Comparison of ENCODE assay signal across 8 cellular contexts in the genomic region with DNA sequence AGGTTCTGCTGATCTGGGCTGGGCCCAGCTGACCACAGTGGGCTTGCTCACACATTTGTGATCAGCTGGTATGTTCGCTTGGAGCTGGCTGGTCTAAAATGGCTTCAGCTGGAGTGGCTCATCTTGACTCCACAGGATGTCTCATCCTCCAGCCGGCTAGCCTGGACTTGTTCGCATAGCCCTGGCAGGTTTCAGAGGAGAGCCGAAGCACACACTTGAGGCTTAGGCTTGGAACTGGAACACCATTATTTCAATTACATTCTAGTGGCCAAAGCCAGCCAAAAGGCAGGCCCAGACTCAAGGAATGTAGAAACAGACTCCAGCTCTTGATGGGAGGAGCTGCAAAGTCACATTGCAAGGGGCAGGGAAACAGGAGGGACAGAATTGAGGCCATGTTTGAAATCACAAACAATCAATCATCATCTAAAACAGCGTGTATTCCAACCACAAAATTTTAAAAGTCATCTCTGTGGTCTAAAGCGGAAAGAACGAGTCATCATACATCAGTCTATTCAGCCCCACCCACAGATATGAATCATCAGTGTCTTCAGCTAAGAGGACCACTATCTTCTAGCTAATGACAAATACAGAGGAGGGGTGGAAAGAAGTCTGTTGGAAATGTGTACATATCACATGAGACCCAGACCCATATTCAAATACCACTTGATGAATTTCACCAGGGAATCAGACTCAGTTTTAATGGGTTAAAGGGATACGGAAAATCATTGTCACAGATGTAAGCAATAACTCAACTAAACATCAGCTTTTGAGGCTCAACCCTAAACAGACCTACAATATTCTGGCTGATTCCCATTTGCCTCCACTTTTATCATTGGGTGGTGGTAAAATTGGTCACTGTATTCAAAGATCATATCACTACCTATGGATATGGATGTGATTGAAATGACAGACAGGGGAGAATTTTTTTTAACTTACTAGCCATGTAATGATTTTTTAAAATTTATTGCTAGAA.
DNase-seq lines count a peak whose midpoint lies in the region; ATAC-seq and TF ChIP-seq lines count a peak whose summit lies in the region.

No MANE protein-coding gene starts in this region.

- peaks cover 31 to 47% (median 46%) of the 10 kb centered on the region in 3 donors for H3K4me1 Mint-ChIP-seq in CD8-positive, alpha-beta memory T cell

- TF ChIP-seq POLR2A in prostate gland (IDR thresholded peaks at IDR 0.05), result no peak

- TF ChIP-seq CTCF in prostate gland (IDR thresholded peaks at IDR 0.05), result no peak

- H3K27ac ChIP-seq in CD8-positive, alpha-beta memory T cell (ENCODE audit: low read depth, low read length), result no peak overlapping the region
- H3K27ac ChIP-seq in skin epidermis (peak overlapping the region in 18 of 21 experiments; percentile 20 to 80 (median 58)), prostate gland (no peak overlapping the region)

- peaks cover 20% of the 10 kb centered on the region for H3K4me1 ChIP-seq in CD8-positive, alpha-beta memory T cell (ENCODE audit: insufficient read depth, low read length)
- no peaks in the 10 kb centered on the region for H3K4me1 ChIP-seq in prostate gland (replicated peaks)

- H3K27ac Mint-ChIP-seq in CD8-positive, alpha-beta memory T cell, result peak overlapping the region; percentile 60 to 95 (median 84)

- POLR2A ChIA-PET in CD8-positive, alpha-beta memory T cell (lab: Charles Lee), result interaction anchor here (0.6 to 2.5 kb wide), 7 partner anchors 11 to 140 kb away, joined by 3 to 31 read pairs (median 5); a partner anchor contains a TSS

- DNase-seq in CD8-positive, alpha-beta memory T cell, result peak; percentile 33 to 82 (median 43)
- DNase-seq in KBM-7 (peak; percentile 64), dermis blood vessel endothelial cell (peak; percentile 20), prostate gland (ENCODE audit: low spot score) (no peak), NCI-H1694 treated with DMSO at 0.1 percent for 48 hours (lab: John Stamatoyannopoulos, UW) (no peak)
- DNase-seq in activated CD4-positive, alpha-beta T cell treated with anti-CD3 and anti-CD28 coated beads for 24 hours (ENCODE audit: low read depth in 2 of 2), result peak; percentile 6 to 43

- no peaks in the 10 kb centered on the region for H3K27me3 Mint-ChIP-seq in CD8-positive, alpha-beta memory T cell

- H3K36me3 ChIP-seq in CD8-positive, alpha-beta memory T cell (ENCODE audit: insufficient read depth, low read length), result no peaks in the 10 kb centered on the region
- no peaks in the 10 kb centered on the region for H3K36me3 ChIP-seq in prostate gland

- CTCF ChIA-PET in CD8-positive, alpha-beta memory T cell (lab: Charles Lee), result interaction anchor here (0.8 to 2.0 kb wide), 8 partner anchors 10 to 114 kb away, joined by 3 to 10 read pairs (median 4); no protein-coding TSS in a partner anchor

- in situ Hi-C loops in KBM-7 (cut with MboI; ENCODE audit: low pct_unique_long_range_greater_than_20kb, low sequenced_read_pairs), result no loop called here

- peak overlapping the region in 6 of 7 donors; percentile 4 to 54 (median 18) for H3K4me3 Mint-ChIP-seq in CD8-positive, alpha-beta memory T cell

- ATAC-seq in GM19468 (IDR thresholded peaks at IDR 0.05; ENCODE audit: extremely low read depth, unreplicated experiment), result peak; percentile 52

- H3K9me3 ChIP-seq in CD8-positive, alpha-beta memory T cell (ENCODE audit: low read length), result no peaks in the 10 kb centered on the region
- H3K9me3 ChIP-seq in prostate gland, result no peaks in the 10 kb centered on the region

- 74% methylated on average over 8 of the region's 8 CpGs for WGBS in prostate gland

- intact Hi-C loops in prostate gland (cut with DNase I), result loop anchor here (5.0 kb wide), 1 partner anchor 76 kb away; no protein-coding TSS in a partner anchor

- no peaks in the 10 kb centered on the region for H3K9me3 Mint-ChIP-seq in CD8-positive, alpha-beta memory T cell

- H3K27me3 ChIP-seq in CD8-positive, alpha-beta memory T cell (ENCODE audit: insufficient read depth, low read length, poor library complexity, severe bottlenecking), result no peaks in the 10 kb centered on the region
- no peaks in the 10 kb centered on the region for H3K27me3 ChIP-seq in prostate gland (replicated peaks; ENCODE audit: insufficient read depth)

- H3K4me3 ChIP-seq in CD8-positive, alpha-beta memory T cell (ENCODE audit: low read length), result no peak overlapping the region
- H3K4me3 ChIP-seq in skin epidermis, result no peak overlapping the region
- H3K4me3 ChIP-seq in prostate gland, result no peak overlapping the region

- no peaks in the 10 kb centered on the region for H3K36me3 Mint-ChIP-seq in CD8-positive, alpha-beta memory T cell

Comparison
In these comparisons a context has a peak if more than half of its experiments do, and no peak if none do; other contexts are left out.
1. DNase-seq: peak in CD8-positive, alpha-beta memory T cell (5 of 5), KBM-7 (single experiment), activated CD4-positive, alpha-beta T cell treated with anti-CD3 and anti-CD28 coated beads for 24 hours (2 of 2) and dermis blood vessel endothelial cell (single experiment); none in prostate gland (single experiment) and NCI-H1694 treated with DMSO at 0.1 percent for 48 hours (single experiment).
2. H3K27ac ChIP-seq: peak in skin epidermis (18 of 21); none in CD8-positive, alpha-beta memory T cell (single experiment) and prostate gland (0 of 2).